Comparison of ENCODE assay signal across 23 cellular contexts in the genomic region with DNA sequence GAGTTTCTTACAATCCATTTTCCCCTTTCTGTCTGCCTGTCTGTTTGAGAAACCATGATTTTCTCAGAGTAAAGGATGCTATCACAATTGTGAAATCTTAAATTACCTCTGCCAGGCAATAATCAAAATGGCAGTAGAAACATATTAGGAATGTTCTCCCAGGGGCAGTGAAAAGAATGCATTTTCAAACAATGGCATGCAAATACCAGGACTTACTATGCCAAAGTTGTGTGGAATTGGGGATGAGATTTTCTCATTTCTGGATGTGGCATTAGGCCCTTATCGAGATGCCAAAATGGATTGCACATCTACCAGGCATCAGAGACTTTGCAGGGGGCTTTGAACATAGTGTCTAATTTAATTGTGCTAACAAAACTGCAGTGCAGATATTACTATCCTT.
"Had no signal": no experiment of that assay in that cellular context is flagged by ENCODE, and none has a peak within 500 bp of the region (broad histone marks: within the 10 kb centered on the region; RNA-seq: fewer than 3 reads in every experiment).

No MANE protein-coding gene starts in this region.

- H3K9me3 ChIP-seq: colonic mucosa, tibial artery had no signal

- H3K27me3 Mint-ChIP-seq: activated naive CD8-positive, alpha-beta T cell treated with anti-CD3 and anti-CD28 coated beads for 36 hours; activated T-helper 17 cell treated with anti-CD3 and anti-CD28 coated beads, Interleukin-2, amount 50 U/mL, for 72 hours; brain had no signal

- H3K27me3 ChIP-seq: colonic mucosa, tibial artery had no signal

- H3K4me3 ChIP-seq: colonic mucosa, lung, tibial artery had no signal

- H3K4me1 ChIP-seq: colonic mucosa, tibial artery had no signal

- H3K36me3 ChIP-seq: colonic mucosa, tibial artery, WERI-Rb-1 had no signal

- ATAC-seq: activated T-helper 17 cell treated with anti-CD3 and anti-CD28 coated beads, Interleukin-2, amount 50 U/mL, for 72 hours; left lobe of liver; stimulated activated naive CD8-positive, alpha-beta T cell treated with anti-CD3 and anti-CD28 coated beads, Interleukin-15, Interleukin-2, amounts not matched to agents 100 U/mL and 50 U/mL, for 24 hours had no signal

- H3K4me3 Mint-ChIP-seq: activated naive CD8-positive, alpha-beta T cell treated with anti-CD3 and anti-CD28 coated beads for 36 hours; activated T-helper 17 cell treated with anti-CD3 and anti-CD28 coated beads, Interleukin-2, amount 50 U/mL, for 72 hours; brain; nephron progenitor cell had no signal

- H3K36me3 Mint-ChIP-seq: brain had no signal

- H3K4me1 Mint-ChIP-seq: activated T-helper 17 cell treated with anti-CD3 and anti-CD28 coated beads, Interleukin-2, amount 50 U/mL, for 72 hours; brain had no signal

- H3K27ac Mint-ChIP-seq: activated naive CD8-positive, alpha-beta T cell treated with anti-CD3 and anti-CD28 coated beads for 36 hours; activated T-helper 17 cell treated with anti-CD3 and anti-CD28 coated beads, Interleukin-2, amount 50 U/mL, for 72 hours; brain; nephron progenitor cell had no signal

- DNase-seq: activated CD4-positive, alpha-beta T cell treated with anti-CD3 and anti-CD28 coated beads for 1 hour; activated CD4-positive, alpha-beta T cell treated with anti-CD3 and anti-CD28 coated beads, Interleukin-2, amount 50 U/mL, for 48 hours; activated naive CD4-positive, alpha-beta T cell; activated naive CD8-positive, alpha-beta T cell treated with anti-CD3 and anti-CD28 coated beads for 36 hours; activated T-cell treated with anti-CD3 and anti-CD28 coated beads for 4 hours; amygdala; central memory CD4-positive, alpha-beta T cell; colonic mucosa; nephron progenitor cell; nucleus accumbens; posterior cingulate gyrus; retina; stimulated activated CD4-positive, alpha-beta T cell treated with anti-CD3 and anti-CD28 coated beads, Interleukin-12 subunit alpha, Interleukin-12 subunit beta, amount 100 ng/mL, for 4 hours; stimulated activated CD4-positive, alpha-beta T cell treated with anti-CD3 and anti-CD28 coated beads, Interleukin-1b, Interleukin-23, amount 100 ng/mL, for 48 hours; stimulated activated naive CD8-positive, alpha-beta T cell treated with anti-CD3 and anti-CD28 coated beads, Interleukin-15, Interleukin-2, amounts not matched to agents 100 U/mL and 50 U/mL, for 24 hours; substantia nigra; SW 1271; tibial artery; WERI-Rb-1 had no signal

- H3K27ac ChIP-seq: colonic mucosa, tibial artery, WERI-Rb-1 had no signal
